8 cellular contexts compared by ENCODE assay signal in genomic region chr13:75480691-75481175, GRCh38. TPM values are rescaled to one million over a fixed set of nuclear protein-coding genes. Genes with fewer than 3 reads are reported as not detected.
A peak's percentile ranks its signal among the peaks of the same experiment; 100 is the strongest.
DNase-seq lines count a peak whose midpoint lies in the region; ATAC-seq and TF ChIP-seq lines count a peak whose summit lies in the region.

No MANE protein-coding gene starts in this region.

- peaks cover 3% of the 10 kb centered on the region; the same call in 1 of the 2 replicates for H3K4me1 ChIP-seq in SJCRH30

- ATAC-seq in HG02678 (IDR thresholded peaks at IDR 0.05; ENCODE audit: unreplicated experiment), result no peak

- H3K36me3 ChIP-seq in SJCRH30 (no peaks in the 10 kb centered on the region), kidney epithelial cell (ENCODE audit: control insufficient read depth, insufficient read depth, low read length) (no peaks in the 10 kb centered on the region)

- H3K4me3 ChIP-seq in SJCRH30 (peak overlapping the region; percentile 80), kidney epithelial cell (ENCODE audit: low read depth, low read length) (peak overlapping the region; percentile 77)

- TF ChIP-seq CTCF in kidney epithelial cell (IDR thresholded peaks at IDR 0.05; ENCODE audit: insufficient read depth, low read length, poor library complexity, severe bottlenecking), result no peak

- peak; percentile 46 for DNase-seq in activated CD4-positive, alpha-beta T cell treated with anti-CD3 and anti-CD28 coated beads for 48 hours
- no peak for DNase-seq in activated CD4-positive, alpha-beta T cell treated with anti-CD3 and anti-CD28 coated beads for 1 hour
- peak; percentile 97 for DNase-seq in HT-29 (ENCODE audit: low spot score)
- DNase-seq in SJCRH30, result peak; percentile 57 to 69
- peak; percentile 59 for DNase-seq in cerebellar cortex (ENCODE audit: low spot score)
- no peak for DNase-seq in kidney epithelial cell (ENCODE audit: low read depth)
- peak; percentile 50 for DNase-seq in stimulated activated CD4-positive, alpha-beta T cell treated with anti-CD3 and anti-CD28 coated beads, Interleukin-15, amount 100 ng/mL, for 24 hours

- peak overlapping the region; percentile 53 for H3K27ac ChIP-seq in SJCRH30

- H3K9me3 ChIP-seq in SJCRH30 (replicated peaks), result no peaks in the 10 kb centered on the region

- no peaks in the 10 kb centered on the region for H3K27me3 ChIP-seq in SJCRH30
- no peaks in the 10 kb centered on the region for H3K27me3 ChIP-seq in kidney epithelial cell (ENCODE audit: control insufficient read depth, insufficient read depth, low read length)

RNA-seq across cellular contexts. Expression of gene TBC1D4, which starts 1.2 kb away (rescaled TPM):
- 29.0 and 29.6 TPM in 2 replicates for total RNA-seq in HT-29 (2014; rRNA removed; shearing (Covaris generic))
- total RNA-seq in SJCRH30 (2014; rRNA removed; shearing (Covaris generic)), result 16.9 and 18.4 TPM in 2 replicates
- 7.9 and 8.6 TPM in 2 replicates for total RNA-seq in kidney epithelial cell

RNA-seq across cellular contexts. Expression of gene COMMD6, which starts 56.9 kb away (rescaled TPM):
- total RNA-seq in HT-29 (2014; rRNA removed; shearing (Covaris generic)), result 37.6 and 50.9 TPM in 2 replicates
- 114 and 131 TPM in 2 replicates for total RNA-seq in SJCRH30 (2014; rRNA removed; shearing (Covaris generic))
- 60.9 and 155 TPM in 2 replicates for total RNA-seq in kidney epithelial cell

Comparison
In these comparisons a context has a peak if more than half of its experiments do, and no peak if none do; other contexts are left out.
1. DNase-seq: peak in activated CD4-positive, alpha-beta T cell treated with anti-CD3 and anti-CD28 coated beads for 48 hours (single experiment), HT-29 (single experiment), SJCRH30 (2 of 2), cerebellar cortex (single experiment) and stimulated activated CD4-positive, alpha-beta T cell treated with anti-CD3 and anti-CD28 coated beads, Interleukin-15, amount 100 ng/mL, for 24 hours (single experiment); none in activated CD4-positive, alpha-beta T cell treated with anti-CD3 and anti-CD28 coated beads for 1 hour (single experiment) and kidney epithelial cell (single experiment).